Comparison of ENCODE assay signal across 9 cellular contexts in genomic region chr1:26281091-26281958, GRCh38. TPM values are rescaled to one million over a fixed set of nuclear protein-coding genes. Genes with fewer than 3 reads are reported as not detected.
DNase-seq lines count a peak whose midpoint lies in the region; ATAC-seq and TF ChIP-seq lines count a peak whose summit lies in the region.
"Had no signal": no experiment of that assay in that cellular context is flagged by ENCODE, and none has a peak within 500 bp of the region (broad histone marks: within the 10 kb centered on the region; RNA-seq: fewer than 3 reads in every experiment).

No MANE protein-coding gene starts in this region.

- H3K27me3 Mint-ChIP-seq in endodermal cell (ENCODE audit: insufficient read depth) (no peaks in the 10 kb centered on the region), osteocyte (ENCODE audit: unreplicated experiment) (no peaks in the 10 kb centered on the region)

- peaks cover 28% of the 10 kb centered on the region for H3K36me3 ChIP-seq in endodermal cell (ENCODE audit: control insufficient read depth, insufficient read depth, low read length)

- H3K4me3 Mint-ChIP-seq in endodermal cell (peak overlapping the region; percentile 76), osteocyte (ENCODE audit: unreplicated experiment) (peak overlapping the region; percentile 86)

- peaks cover 14% of the 10 kb centered on the region for H3K4me1 ChIP-seq in endodermal cell (ENCODE audit: control insufficient read depth, insufficient read depth, low read length)

- peak overlapping the region; percentile 86 for H3K27ac ChIP-seq in endodermal cell (ENCODE audit: low read depth, low read length)

- H3K4me1 Mint-ChIP-seq in endodermal cell (peaks cover 31% of the 10 kb centered on the region), osteocyte (ENCODE audit: unreplicated experiment) (peaks cover 72% of the 10 kb centered on the region)

- H3K9ac ChIP-seq in endodermal cell (ENCODE audit: extremely low read depth, low read length, poor library complexity, severe bottlenecking), result no peak overlapping the region

- H3K9me3 ChIP-seq in endodermal cell (ENCODE audit: control insufficient read depth, low read length), result no peaks in the 10 kb centered on the region

- DNase-seq in GM03348 (ENCODE audit: low spot score) (peak; percentile 63), OCI-M1 (lab: John Stamatoyannopoulos, UW) (peak; percentile 43), endodermal cell (no peak), osteocyte (ENCODE audit: extremely low spot score, unreplicated experiment) (no peak), putamen (ENCODE audit: low spot score) (no peak), GF-D8 (lab: John Stamatoyannopoulos, UW) (no peak)
- no peak for DNase-seq in stimulated activated CD4-positive, alpha-beta T cell treated with anti-CD3 and anti-CD28 coated beads, Interleukin-4, amount 100 ng/mL, for 4 hours
- DNase-seq: SHP77 had no signal

- H3K27me3 ChIP-seq in endodermal cell (ENCODE audit: control insufficient read depth, insufficient read depth, low read length, poor library complexity, severe bottlenecking), result no peaks in the 10 kb centered on the region

- H3K36me3 Mint-ChIP-seq in endodermal cell (ENCODE audit: low read depth) (peaks cover 24% of the 10 kb centered on the region), osteocyte (ENCODE audit: unreplicated experiment) (peaks cover 3% of the 10 kb centered on the region)

- ATAC-seq in HG03565 (IDR thresholded peaks at IDR 0.05; ENCODE audit: unreplicated experiment), result no peak

- 80 to 97% methylated on average over 5 of the region's 5 CpGs for whole genome bisulfite sequencing in endodermal cell (ENCODE audit: insufficient coverage in 1 of 2, insufficient read length in 1 of 2), 2 experiments

- no peak for TF ChIP-seq CTCF in endodermal cell (conservative IDR thresholded peaks at IDR 0.05)
- TF ChIP-seq CTCF in osteocyte (IDR thresholded peaks at IDR 0.05), result no peak

- H3K9me3 Mint-ChIP-seq in endodermal cell (no peaks in the 10 kb centered on the region), osteocyte (ENCODE audit: unreplicated experiment) (no peaks in the 10 kb centered on the region)

- H3K4me3 ChIP-seq in endodermal cell (ENCODE audit: low read length), result peak overlapping the region; percentile 86

- H3K27ac Mint-ChIP-seq in endodermal cell (peak overlapping the region; percentile 87), osteocyte (ENCODE audit: unreplicated experiment) (peak overlapping the region; percentile 77)

RNA-seq across cellular contexts. Expression of gene SH3BGRL3, which starts 1.4 kb away (rescaled TPM):
- total RNA-seq in endodermal cell (100 to 1,000 TPM; 119 to 132 TPM), osteocyte (138 and 140 TPM in 2 replicates)
- polyA plus RNA-seq in endodermal cell (2013, experiment 1 of 2), result 187 TPM
- 194 TPM for polyA plus RNA-seq in endodermal cell (2013, experiment 2 of 2)

RNA-seq across cellular contexts. Expression of gene UBXN11, which starts 25.1 kb away (rescaled TPM):
- total RNA-seq in endodermal cell (10 to 100 TPM; 24.3 to 30.3 TPM), osteocyte (16.6 and 17.0 TPM in 2 replicates)
- polyA plus RNA-seq in endodermal cell (2013, experiment 1 of 2), result 18.5 TPM
- 19.1 TPM for polyA plus RNA-seq in endodermal cell (2013, experiment 2 of 2)

RNA-seq across cellular contexts. Expression of gene CD52, which starts 36.4 kb away (rescaled TPM):
- total RNA-seq in endodermal cell, result 1 to 10 TPM; 3.7 to 4.4 TPM
- polyA plus RNA-seq in endodermal cell (2013, experiment 1 of 2), result 0.82 TPM
- not detected for polyA plus RNA-seq in endodermal cell (2013, experiment 2 of 2)
- not detected in 2 replicates for total RNA-seq in osteocyte

RNA-seq across cellular contexts. Expression of gene CEP85, which starts 47.3 kb away (rescaled TPM):
- 10 to 100 TPM; 25.6 to 43.6 TPM for total RNA-seq in endodermal cell
- 35.5 TPM for polyA plus RNA-seq in endodermal cell (2013, experiment 1 of 2)
- 29.0 TPM for polyA plus RNA-seq in endodermal cell (2013, experiment 2 of 2)
- 16.5 and 17.7 TPM in 2 replicates for total RNA-seq in osteocyte

Comparison
In these comparisons a context has a peak if more than half of its experiments do, and no peak if none do; other contexts are left out.
1. DNase-seq: peak in GM03348 (single experiment) and OCI-M1 (single experiment); none in endodermal cell (single experiment), osteocyte (single experiment), putamen (single experiment), GF-D8 (single experiment) and stimulated activated CD4-positive, alpha-beta T cell treated with anti-CD3 and anti-CD28 coated beads, Interleukin-4, amount 100 ng/mL, for 4 hours (0 of 2).